ENCODE assay signal across 11 cellular contexts in genomic region chr11:104798794-104799193, GRCh38.
A peak's percentile ranks its signal among the peaks of the same experiment; 100 is the strongest.
DNase-seq lines count a peak whose midpoint lies in the region; ATAC-seq and TF ChIP-seq lines count a peak whose summit lies in the region.
"Had no signal": no experiment of that assay in that cellular context is flagged by ENCODE, and none has a peak within 500 bp of the region (broad histone marks: within the 10 kb centered on the region; RNA-seq: fewer than 3 reads in every experiment).

No MANE protein-coding gene starts in this region.

- no peak overlapping the region for H2AFZ ChIP-seq in Karpas-422 (ENCODE audit: low read length)

- H3K4me3 ChIP-seq in Karpas-422 (ENCODE audit: low read length) (no peak overlapping the region), fibroblast of villous mesenchyme (ENCODE audit: low read depth, low read length) (peak overlapping the region; percentile 34)
- H3K4me3 ChIP-seq: right lobe of liver had no signal

- intact Hi-C loops in left cardiac atrium (cut with DNase I) = no loop called here

- H3K79me2 ChIP-seq in Karpas-422 (ENCODE audit: low read length) = no peaks in the 10 kb centered on the region

- H3K27ac ChIP-seq in Karpas-422 (ENCODE audit: low read length) = no peak overlapping the region
- H3K27ac ChIP-seq: right lobe of liver had no signal

- no peaks in the 10 kb centered on the region for H3K36me3 ChIP-seq in Karpas-422 (ENCODE audit: insufficient read depth, low read length)
- H3K36me3 ChIP-seq: right lobe of liver had no signal

- H4K20me1 ChIP-seq in Karpas-422 (ENCODE audit: insufficient read depth, low read depth, low read length) = no peaks in the 10 kb centered on the region

- no peaks in the 10 kb centered on the region for H3K9me2 ChIP-seq in Karpas-422 (replicated peaks; ENCODE audit: insufficient read depth, low read length)

- no peaks in the 10 kb centered on the region for H3K4me1 ChIP-seq in Karpas-422 (ENCODE audit: low read length)
- H3K4me1 ChIP-seq: right lobe of liver had no signal

- no peak overlapping the region for H3K9ac ChIP-seq in Karpas-422 (ENCODE audit: low read length)

- H3K9me3 ChIP-seq in Karpas-422 (ENCODE audit: low read length) = no peaks in the 10 kb centered on the region
- H3K9me3 ChIP-seq: right lobe of liver had no signal

- no peak for DNase-seq in Karpas-422
- DNase-seq in fibroblast of villous mesenchyme (ENCODE audit: low read depth) = no peak
- DNase-seq in T1000 (lab: John Stamatoyannopoulos, UW) = no peak
- no peak for DNase-seq in NCI-H345 treated with DMSO at 0.1 percent for 48 hours (lab: John Stamatoyannopoulos, UW; ENCODE audit: unreplicated experiment)
- DNase-seq in iPS-NIHi7 (ENCODE audit: extremely low spot score) = no peak
- DNase-seq in left cardiac atrium = no peak
- DNase-seq: activated CD4-positive, CD25-positive, alpha-beta regulatory T cell; right lobe of liver had no signal

- ATAC-seq in GM18502 (IDR thresholded peaks at IDR 0.05; ENCODE audit: poor library complexity, unreplicated experiment) = peak; percentile 63
- ATAC-seq in GM21717 (IDR thresholded peaks at IDR 0.05; ENCODE audit: unreplicated experiment) = peak; percentile 68
- no peak for ATAC-seq in left cardiac atrium
- ATAC-seq: esophagus mucosa had no signal

- TF ChIP-seq CTCF in fibroblast of villous mesenchyme (IDR thresholded peaks at IDR 0.05; ENCODE audit: insufficient read depth, low read depth, low read length) = no peak

- H3K4me2 ChIP-seq in Karpas-422 (ENCODE audit: low read depth, low read length, poor library complexity, severe bottlenecking) = peak overlapping the region; percentile 11

- no peaks in the 10 kb centered on the region for H3K27me3 ChIP-seq in Karpas-422 (ENCODE audit: low read length)
- H3K27me3 ChIP-seq: right lobe of liver had no signal

Comparison
In these comparisons a context has a peak if more than half of its experiments do, and no peak if none do; other contexts are left out.
1. ATAC-seq: peak in GM18502 (single experiment) and GM21717 (single experiment); none in left cardiac atrium (0 of 2).